In the genomic region with DNA sequence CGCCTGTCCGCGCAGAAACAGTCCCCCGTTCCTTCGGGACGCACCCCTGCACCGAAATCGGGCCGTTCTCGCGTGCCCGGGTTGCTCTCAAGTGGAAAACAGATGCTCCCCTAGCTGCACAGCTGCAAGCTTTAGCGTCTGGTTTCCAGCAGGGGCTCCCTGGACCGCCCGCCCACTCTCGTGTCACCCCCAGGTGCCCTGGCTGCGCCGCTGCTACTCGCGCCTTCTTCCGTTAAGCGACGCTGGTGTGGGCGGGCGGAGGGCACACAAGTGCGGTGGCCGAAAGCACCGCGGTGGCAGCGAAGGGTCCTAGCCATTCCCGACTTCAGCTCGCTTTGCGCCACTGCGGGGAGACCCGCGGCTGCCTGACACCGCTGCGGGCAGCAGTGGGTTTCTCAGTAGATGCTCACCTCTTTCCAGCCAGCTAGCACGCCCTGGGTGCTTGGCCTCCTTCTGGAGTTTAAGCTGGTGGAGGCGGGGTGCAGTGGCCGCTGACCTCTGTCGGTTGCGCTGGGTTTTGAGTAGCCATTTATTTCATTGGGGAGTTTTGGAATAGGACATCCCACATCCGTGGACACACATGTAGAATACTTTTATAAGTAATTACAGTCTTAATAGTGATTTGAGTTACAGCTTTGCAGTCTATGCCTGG, we compare ENCODE assay signal across 1 cellular context.
TF ChIP-seq lines count a peak whose summit lies in the region.

No MANE protein-coding gene starts in this region.

TF ChIP-seq in HepG2, 621 proteins besides CTCF, POLR2A, EP300 and RAD21 (continued from another document and continues in another):
- TF ChIP-seq, protein P1, sequence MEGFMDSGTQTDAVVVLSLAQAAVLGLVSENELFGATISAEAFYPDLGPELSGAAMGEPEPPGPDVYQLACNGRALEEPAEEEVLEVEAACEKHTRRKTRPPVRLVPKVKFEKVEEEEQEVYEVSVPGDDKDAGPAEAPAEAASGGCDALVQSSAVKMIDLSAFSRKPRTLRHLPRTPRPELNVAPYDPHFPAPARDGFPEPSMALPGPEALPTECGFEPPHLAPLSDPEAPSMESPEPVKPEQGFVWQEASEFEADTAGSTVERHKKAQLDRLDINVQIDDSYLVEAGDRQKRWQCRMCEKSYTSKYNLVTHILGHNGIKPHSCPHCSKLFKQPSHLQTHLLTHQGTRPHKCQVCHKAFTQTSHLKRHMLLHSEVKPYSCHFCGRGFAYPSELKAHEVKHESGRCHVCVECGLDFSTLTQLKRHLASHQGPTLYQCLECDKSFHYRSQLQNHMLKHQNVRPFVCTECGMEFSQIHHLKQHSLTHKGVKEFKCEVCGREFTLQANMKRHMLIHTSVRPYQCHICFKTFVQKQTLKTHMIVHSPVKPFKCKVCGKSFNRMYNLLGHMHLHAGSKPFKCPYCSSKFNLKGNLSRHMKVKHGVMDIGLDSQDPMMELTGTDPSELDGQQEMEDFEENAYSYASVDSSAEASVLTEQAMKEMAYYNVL (CRISPR knock-in tag; IDR thresholded peaks at IDR 0.05; ENCODE audit: borderline replicate concordance), result peak; percentile 67; the same call in 1 of the 2 replicates
- TF ChIP-seq, protein P2, sequence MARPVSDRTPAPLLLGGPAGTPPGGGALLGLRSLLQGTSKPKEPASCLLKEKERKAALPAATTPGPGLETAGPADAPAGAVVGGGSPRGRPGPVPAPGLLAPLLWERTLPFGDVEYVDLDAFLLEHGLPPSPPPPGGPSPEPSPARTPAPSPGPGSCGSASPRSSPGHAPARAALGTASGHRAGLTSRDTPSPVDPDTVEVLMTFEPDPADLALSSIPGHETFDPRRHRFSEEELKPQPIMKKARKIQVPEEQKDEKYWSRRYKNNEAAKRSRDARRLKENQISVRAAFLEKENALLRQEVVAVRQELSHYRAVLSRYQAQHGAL (CRISPR knock-in tag; IDR thresholded peaks at IDR 0.05; ENCODE audit: not compliant biosample characterization), result no peak
- peak; percentile 12; the same call in 1 of the 2 replicates for TF ChIP-seq MIER3 (CRISPR knock-in tag; IDR thresholded peaks at IDR 0.05; ENCODE audit: borderline replicate concordance)
- no peak for TF ChIP-seq RBM22 (optimal IDR thresholded peaks at IDR 0.05; ENCODE audit: low read length)
- peak; percentile 88 for TF ChIP-seq HNRNPLL (IDR thresholded peaks at IDR 0.05; ENCODE audit: low read depth, low read length, poor library complexity, severe bottlenecking)
- TF ChIP-seq, protein P3, sequence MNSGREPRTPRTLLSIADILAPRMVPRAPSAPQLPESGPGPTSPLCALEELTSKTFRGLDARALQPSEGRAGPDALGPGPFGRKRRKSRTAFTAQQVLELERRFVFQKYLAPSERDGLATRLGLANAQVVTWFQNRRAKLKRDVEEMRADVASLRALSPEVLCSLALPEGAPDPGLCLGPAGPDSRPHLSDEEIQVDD (CRISPR knock-in tag; IDR thresholded peaks at IDR 0.05; ENCODE audit: borderline replicate concordance), result 0 out of 2 replicates have a peak, but pooled peaks have one; percentile 32
- no peak for TF ChIP-seq ZNF552 (CRISPR knock-in tag; IDR thresholded peaks at IDR 0.05; ENCODE audit: borderline replicate concordance)
- TF ChIP-seq STAG1 (CRISPR knock-in tag; IDR thresholded peaks at IDR 0.05), result 0 out of 2 replicates have a peak, but pooled peaks have one; percentile 19
- no peak for TF ChIP-seq RFXANK (CRISPR knock-in tag; IDR thresholded peaks at IDR 0.05)
- TF ChIP-seq, protein P4, sequence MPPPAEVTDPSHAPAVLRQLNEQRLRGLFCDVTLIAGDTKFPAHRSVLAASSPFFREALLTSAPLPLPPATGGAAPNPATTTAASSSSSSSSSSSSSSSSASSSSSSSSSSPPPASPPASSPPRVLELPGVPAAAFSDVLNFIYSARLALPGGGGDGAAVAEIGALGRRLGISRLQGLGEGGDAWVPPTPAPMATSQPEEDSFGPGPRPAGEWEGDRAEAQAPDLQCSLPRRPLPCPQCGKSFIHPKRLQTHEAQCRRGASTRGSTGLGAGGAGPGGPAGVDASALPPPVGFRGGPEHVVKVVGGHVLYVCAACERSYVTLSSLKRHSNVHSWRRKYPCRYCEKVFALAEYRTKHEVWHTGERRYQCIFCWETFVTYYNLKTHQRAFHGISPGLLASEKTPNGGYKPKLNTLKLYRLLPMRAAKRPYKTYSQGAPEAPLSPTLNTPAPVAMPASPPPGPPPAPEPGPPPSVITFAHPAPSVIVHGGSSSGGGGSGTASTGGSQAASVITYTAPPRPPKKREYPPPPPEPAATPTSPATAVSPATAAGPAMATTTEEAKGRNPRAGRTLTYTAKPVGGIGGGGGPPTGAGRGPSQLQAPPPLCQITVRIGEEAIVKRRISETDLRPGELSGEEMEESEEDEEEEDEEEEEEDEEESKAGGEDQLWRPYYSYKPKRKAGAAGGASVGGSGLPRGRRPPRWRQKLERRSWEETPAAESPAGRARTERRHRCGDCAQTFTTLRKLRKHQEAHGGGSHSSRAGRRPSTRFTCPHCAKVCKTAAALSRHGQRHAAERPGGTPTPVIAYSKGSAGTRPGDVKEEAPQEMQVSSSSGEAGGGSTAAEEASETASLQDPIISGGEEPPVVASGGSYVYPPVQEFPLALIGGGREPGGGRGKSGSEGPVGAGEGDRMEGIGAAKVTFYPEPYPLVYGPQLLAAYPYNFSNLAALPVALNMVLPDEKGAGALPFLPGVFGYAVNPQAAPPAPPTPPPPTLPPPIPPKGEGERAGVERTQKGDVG (CRISPR knock-in tag; IDR thresholded peaks at IDR 0.05; ENCODE audit: borderline replicate concordance), result 0 out of 2 replicates have a peak, but pooled peaks have one; percentile 26
- no peak for TF ChIP-seq HMGA1 (CRISPR knock-in tag; conservative IDR thresholded peaks at IDR 0.05)
- no peak for TF ChIP-seq ONECUT2 (CRISPR knock-in tag; IDR thresholded peaks at IDR 0.05)
- peak; percentile 47; the same call in 1 of the 2 replicates for TF ChIP-seq HDAC1 (CRISPR knock-in tag; IDR thresholded peaks at IDR 0.05)
- TF ChIP-seq, protein P5, sequence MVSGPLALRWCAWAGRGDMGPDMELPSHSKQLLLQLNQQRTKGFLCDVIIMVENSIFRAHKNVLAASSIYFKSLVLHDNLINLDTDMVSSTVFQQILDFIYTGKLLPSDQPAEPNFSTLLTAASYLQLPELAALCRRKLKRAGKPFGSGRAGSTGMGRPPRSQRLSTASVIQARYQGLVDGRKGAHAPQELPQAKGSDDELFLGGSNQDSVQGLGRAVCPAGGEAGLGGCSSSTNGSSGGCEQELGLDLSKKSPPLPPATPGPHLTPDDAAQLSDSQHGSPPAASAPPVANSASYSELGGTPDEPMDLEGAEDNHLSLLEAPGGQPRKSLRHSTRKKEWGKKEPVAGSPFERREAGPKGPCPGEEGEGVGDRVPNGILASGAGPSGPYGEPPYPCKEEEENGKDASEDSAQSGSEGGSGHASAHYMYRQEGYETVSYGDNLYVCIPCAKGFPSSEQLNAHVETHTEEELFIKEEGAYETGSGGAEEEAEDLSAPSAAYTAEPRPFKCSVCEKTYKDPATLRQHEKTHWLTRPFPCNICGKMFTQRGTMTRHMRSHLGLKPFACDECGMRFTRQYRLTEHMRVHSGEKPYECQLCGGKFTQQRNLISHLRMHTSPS (CRISPR knock-in tag; IDR thresholded peaks at IDR 0.05; ENCODE audit: low read depth), result peak; percentile 44; the same call in 1 of the 2 replicates
- TF ChIP-seq EED (CRISPR knock-in tag; IDR thresholded peaks at IDR 0.05), result peak; percentile 77
- no peak for TF ChIP-seq SMAD3 (CRISPR knock-in tag; IDR thresholded peaks at IDR 0.05)
- TF ChIP-seq, protein P6, sequence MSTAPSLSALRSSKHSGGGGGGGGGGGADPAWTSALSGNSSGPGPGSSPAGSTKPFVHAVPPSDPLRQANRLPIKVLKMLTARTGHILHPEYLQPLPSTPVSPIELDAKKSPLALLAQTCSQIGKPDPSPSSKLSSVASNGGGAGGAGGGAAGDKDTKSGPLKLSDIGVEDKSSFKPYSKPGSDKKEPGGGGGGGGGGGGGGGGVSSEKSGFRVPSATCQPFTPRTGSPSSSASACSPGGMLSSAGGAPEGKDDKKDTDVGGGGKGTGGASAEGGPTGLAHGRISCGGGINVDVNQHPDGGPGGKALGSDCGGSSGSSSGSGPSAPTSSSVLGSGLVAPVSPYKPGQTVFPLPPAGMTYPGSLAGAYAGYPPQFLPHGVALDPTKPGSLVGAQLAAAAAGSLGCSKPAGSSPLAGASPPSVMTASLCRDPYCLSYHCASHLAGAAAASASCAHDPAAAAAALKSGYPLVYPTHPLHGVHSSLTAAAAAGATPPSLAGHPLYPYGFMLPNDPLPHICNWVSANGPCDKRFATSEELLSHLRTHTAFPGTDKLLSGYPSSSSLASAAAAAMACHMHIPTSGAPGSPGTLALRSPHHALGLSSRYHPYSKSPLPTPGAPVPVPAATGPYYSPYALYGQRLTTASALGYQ (CRISPR knock-in tag; IDR thresholded peaks at IDR 0.05), result no peak
- no peak for TF ChIP-seq NFIC (IDR thresholded peaks at IDR 0.05; ENCODE audit: low read length)
- TF ChIP-seq, protein P7, sequence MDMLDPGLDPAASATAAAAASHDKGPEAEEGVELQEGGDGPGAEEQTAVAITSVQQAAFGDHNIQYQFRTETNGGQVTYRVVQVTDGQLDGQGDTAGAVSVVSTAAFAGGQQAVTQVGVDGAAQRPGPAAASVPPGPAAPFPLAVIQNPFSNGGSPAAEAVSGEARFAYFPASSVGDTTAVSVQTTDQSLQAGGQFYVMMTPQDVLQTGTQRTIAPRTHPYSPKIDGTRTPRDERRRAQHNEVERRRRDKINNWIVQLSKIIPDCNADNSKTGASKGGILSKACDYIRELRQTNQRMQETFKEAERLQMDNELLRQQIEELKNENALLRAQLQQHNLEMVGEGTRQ (IDR thresholded peaks at IDR 0.05; ENCODE audit: low read depth, low read length), result no peak
- TF ChIP-seq, protein P7 (CRISPR knock-in tag; IDR thresholded peaks at IDR 0.05; ENCODE audit: borderline replicate concordance), result 0 out of 2 replicates have a peak, but pooled peaks have one; percentile 29
- no peak for TF ChIP-seq ZIK1 (CRISPR knock-in tag; IDR thresholded peaks at IDR 0.05; ENCODE audit: borderline replicate concordance, low read depth)
- TF ChIP-seq ZNF136 (CRISPR knock-in tag; IDR thresholded peaks at IDR 0.05; ENCODE audit: low read depth), result no peak
- no peak for TF ChIP-seq ZNF556 (CRISPR knock-in tag; IDR thresholded peaks at IDR 0.05; ENCODE audit: borderline replicate concordance)
- TF ChIP-seq MEIS2 (CRISPR knock-in tag; IDR thresholded peaks at IDR 0.05), result peak; percentile 31; the same call in 1 of the 2 replicates
- TF ChIP-seq, protein P8, sequence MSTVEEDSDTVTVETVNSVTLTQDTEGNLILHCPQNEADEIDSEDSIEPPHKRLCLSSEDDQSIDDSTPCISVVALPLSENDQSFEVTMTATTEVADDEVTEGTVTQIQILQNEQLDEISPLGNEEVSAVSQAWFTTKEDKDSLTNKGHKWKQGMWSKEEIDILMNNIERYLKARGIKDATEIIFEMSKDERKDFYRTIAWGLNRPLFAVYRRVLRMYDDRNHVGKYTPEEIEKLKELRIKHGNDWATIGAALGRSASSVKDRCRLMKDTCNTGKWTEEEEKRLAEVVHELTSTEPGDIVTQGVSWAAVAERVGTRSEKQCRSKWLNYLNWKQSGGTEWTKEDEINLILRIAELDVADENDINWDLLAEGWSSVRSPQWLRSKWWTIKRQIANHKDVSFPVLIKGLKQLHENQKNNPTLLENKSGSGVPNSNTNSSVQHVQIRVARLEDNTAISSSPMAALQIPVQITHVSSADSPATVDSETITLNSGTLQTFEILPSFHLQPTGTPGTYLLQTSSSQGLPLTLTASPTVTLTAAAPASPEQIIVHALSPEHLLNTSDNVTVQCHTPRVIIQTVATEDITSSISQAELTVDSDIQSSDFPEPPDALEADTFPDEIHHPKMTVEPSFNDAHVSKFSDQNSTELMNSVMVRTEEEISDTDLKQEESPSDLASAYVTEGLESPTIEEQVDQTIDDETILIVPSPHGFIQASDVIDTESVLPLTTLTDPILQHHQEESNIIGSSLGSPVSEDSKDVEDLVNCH (CRISPR knock-in tag; IDR thresholded peaks at IDR 0.05), result no peak
- TF ChIP-seq, protein P9, sequence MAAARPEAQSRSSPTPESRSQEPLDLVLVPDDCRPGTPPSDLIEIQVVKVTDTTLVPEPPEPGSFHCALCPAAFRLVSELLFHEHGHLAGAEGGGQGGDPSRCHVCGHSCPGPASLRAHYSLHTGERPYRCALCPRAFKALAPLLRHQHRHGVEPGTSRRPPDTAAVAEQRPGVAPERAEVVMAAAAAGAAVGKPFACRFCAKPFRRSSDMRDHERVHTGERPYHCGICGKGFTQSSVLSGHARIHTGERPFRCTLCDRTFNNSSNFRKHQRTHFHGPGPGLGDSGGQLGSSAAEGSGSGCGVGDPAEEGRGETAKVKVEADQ (CRISPR knock-in tag; IDR thresholded peaks at IDR 0.05; ENCODE audit: borderline replicate concordance), result peak; percentile 18; the same call in 1 of the 2 replicates
- TF ChIP-seq SIN3B (IDR thresholded peaks at IDR 0.05; ENCODE audit: low read length), result no peak
- no peak for TF ChIP-seq SMARCE1 (IDR thresholded peaks at IDR 0.05; ENCODE audit: borderline replicate concordance)
- no peak for TF ChIP-seq ZNF629 (CRISPR knock-in tag; conservative IDR thresholded peaks at IDR 0.05)
- TF ChIP-seq SALL1 (CRISPR knock-in tag; IDR thresholded peaks at IDR 0.05), result peak; percentile 82; the same call in 1 of the 2 replicates
- TF ChIP-seq NAIF1 (CRISPR knock-in tag; IDR thresholded peaks at IDR 0.05; ENCODE audit: borderline replicate concordance), result no peak
- TF ChIP-seq FOXJ3 (CRISPR knock-in tag; IDR thresholded peaks at IDR 0.05; ENCODE audit: borderline replicate concordance), result no peak
- no peak for TF ChIP-seq ARID2 (CRISPR knock-in tag; IDR thresholded peaks at IDR 0.05; ENCODE audit: borderline replicate concordance)
- TF ChIP-seq ZNF547 (CRISPR knock-in tag; IDR thresholded peaks at IDR 0.05), result peak; percentile 79; the same call in 1 of the 2 replicates
- no peak for TF ChIP-seq CHD2 (IDR thresholded peaks at IDR 0.05; ENCODE audit: low read depth, low read length)
- peak; percentile 71 for TF ChIP-seq RXRA (CRISPR knock-in tag; IDR thresholded peaks at IDR 0.05)
- TF ChIP-seq, protein P10, sequence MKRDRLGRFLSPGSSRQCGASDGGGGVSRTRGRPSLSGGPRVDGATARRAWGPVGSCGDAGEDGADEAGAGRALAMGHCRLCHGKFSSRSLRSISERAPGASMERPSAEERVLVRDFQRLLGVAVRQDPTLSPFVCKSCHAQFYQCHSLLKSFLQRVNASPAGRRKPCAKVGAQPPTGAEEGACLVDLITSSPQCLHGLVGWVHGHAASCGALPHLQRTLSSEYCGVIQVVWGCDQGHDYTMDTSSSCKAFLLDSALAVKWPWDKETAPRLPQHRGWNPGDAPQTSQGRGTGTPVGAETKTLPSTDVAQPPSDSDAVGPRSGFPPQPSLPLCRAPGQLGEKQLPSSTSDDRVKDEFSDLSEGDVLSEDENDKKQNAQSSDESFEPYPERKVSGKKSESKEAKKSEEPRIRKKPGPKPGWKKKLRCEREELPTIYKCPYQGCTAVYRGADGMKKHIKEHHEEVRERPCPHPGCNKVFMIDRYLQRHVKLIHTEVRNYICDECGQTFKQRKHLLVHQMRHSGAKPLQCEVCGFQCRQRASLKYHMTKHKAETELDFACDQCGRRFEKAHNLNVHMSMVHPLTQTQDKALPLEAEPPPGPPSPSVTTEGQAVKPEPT (CRISPR knock-in tag; IDR thresholded peaks at IDR 0.05; ENCODE audit: low read depth), result no peak
- TF ChIP-seq HDAC2 (CRISPR knock-in tag; IDR thresholded peaks at IDR 0.05), result peak; percentile 62; the same call in 1 of the 2 replicates
- peak in 1 of 2 experiments; percentile 9; a peak in 1 of 4 replicates for TF ChIP-seq KLF16 (CRISPR knock-in tag; IDR thresholded peaks at IDR 0.05)
- TF ChIP-seq ZNF563 (CRISPR knock-in tag; IDR thresholded peaks at IDR 0.05), result no peak; the same call in 1 of the 2 replicates
- TF ChIP-seq HES4 (CRISPR knock-in tag; IDR thresholded peaks at IDR 0.05; ENCODE audit: borderline replicate concordance), result peak; percentile 71; the same call in 1 of the 2 replicates
